In genomic region chr3:9146367-9147071, GRCh38 we compare ENCODE assay signal across 14 cellular contexts.
A peak's percentile ranks its signal among the peaks of the same experiment; 100 is the strongest.
DNase-seq lines count a peak whose midpoint lies in the region; ATAC-seq and TF ChIP-seq lines count a peak whose summit lies in the region.
"Had no signal": no experiment of that assay in that cellular context is flagged by ENCODE, and none has a peak within 500 bp of the region (broad histone marks: within the 10 kb centered on the region; RNA-seq: fewer than 3 reads in every experiment).

No MANE protein-coding gene starts in this region.

- TF ChIP-seq CTCF in transverse colon (IDR thresholded peaks at IDR 0.05) = no peak
- no peak for TF ChIP-seq CTCF in GM10248 (IDR thresholded peaks at IDR 0.05; ENCODE audit: control extremely low read depth, extremely low read depth, low read depth, missing control alignments)

- H3K4me1 ChIP-seq in Karpas-422 (ENCODE audit: low read length) = peaks cover 11% of the 10 kb centered on the region
- H3K4me1 ChIP-seq in transverse colon = no peaks in the 10 kb centered on the region

- peaks cover 7% of the 10 kb centered on the region for H3K4me1 Mint-ChIP-seq in activated naive CD8-positive, alpha-beta T cell treated with anti-CD3 and anti-CD28 coated beads, Interleukin-2, amount 10 ng/mL, durations not matched to agents 7 days and 5 days
- no peaks in the 10 kb centered on the region for H3K4me1 Mint-ChIP-seq in activated naive CD8-positive, alpha-beta T cell treated with anti-CD3 and anti-CD28 coated beads, Interleukin-2, amount 50 U/mL, for 24 hours

- H3K79me2 ChIP-seq in Karpas-422 (ENCODE audit: low read length) = no peaks in the 10 kb centered on the region

- no peak overlapping the region for H2AFZ ChIP-seq in Karpas-422 (ENCODE audit: low read length)

- TF ChIP-seq POLR2A in transverse colon (IDR thresholded peaks at IDR 0.05) = no peak

- no peak overlapping the region for H3K4me2 ChIP-seq in Karpas-422 (ENCODE audit: low read depth, low read length, poor library complexity, severe bottlenecking)

- TF ChIP-seq EP300 in transverse colon (IDR thresholded peaks at IDR 0.05; ENCODE audit: low read depth) = no peak

- no peak for DNase-seq in activated naive CD8-positive, alpha-beta T cell treated with anti-CD3 and anti-CD28 coated beads, Interleukin-2, amount 10 ng/mL, durations not matched to agents 7 days and 5 days
- DNase-seq in activated naive CD8-positive, alpha-beta T cell treated with anti-CD3 and anti-CD28 coated beads, Interleukin-2, amount 50 U/mL, for 24 hours = no peak
- DNase-seq in Karpas-422 (peak; percentile 58), transverse colon (peak; percentile 51), GM10248 (ENCODE audit: extremely low spot score) (no peak), SHP77 (lab: John Stamatoyannopoulos, UW) (no peak), RPMI8226 (no peak)
- DNase-seq: activated CD4-positive, alpha-beta T cell treated with anti-CD3 and anti-CD28 coated beads, Interleukin-2, amount 50 U/mL, for 1 hour; activated effector memory CD4-positive, alpha-beta T cell treated with Interleukin-2 at 50 U/mL for 16 hours; stimulated activated CD4-positive, alpha-beta T cell treated with anti-CD3 and anti-CD28 coated beads, Interleukin-15, amount 100 ng/mL, for 24 hours; upper lobe of left lung had no signal

- H3K27me3 ChIP-seq in Karpas-422 (ENCODE audit: low read length) (0 out of 2 replicates have a peak, but pooled peaks cover 2% of the 10 kb centered on the region), transverse colon (no peaks in the 10 kb centered on the region)
- H3K27me3 ChIP-seq: foreskin keratinocyte, upper lobe of left lung had no signal

- no peak overlapping the region for H3K4me3 Mint-ChIP-seq in activated naive CD8-positive, alpha-beta T cell treated with anti-CD3 and anti-CD28 coated beads, Interleukin-2, amount 10 ng/mL, durations not matched to agents 7 days and 5 days
- no peak overlapping the region for H3K4me3 Mint-ChIP-seq in activated naive CD8-positive, alpha-beta T cell treated with anti-CD3 and anti-CD28 coated beads, Interleukin-2, amount 50 U/mL, for 24 hours
- H3K4me3 Mint-ChIP-seq: mesothelial cell of epicardium had no signal

- in situ Hi-C loops in transverse colon (cut with MboI; ENCODE audit: low pct_ligation_motif_present in 1 of 4, low pct_unique_long_range_greater_than_20kb in 1 of 4, low sequenced_read_pairs in 3 of 4) = no loop called here

- no peaks in the 10 kb centered on the region for H4K20me1 ChIP-seq in Karpas-422 (ENCODE audit: insufficient read depth, low read depth, low read length)

- CTCF ChIA-PET in GM10248 (lab: Yijun Ruan, JAX) = interaction anchor here (1.0 to 1.7 kb wide), 2 partner anchors 42 to 158 kb away, joined by 3 to 4 read pairs; no protein-coding TSS in a partner anchor

- no peak overlapping the region for H3K27ac Mint-ChIP-seq in activated naive CD8-positive, alpha-beta T cell treated with anti-CD3 and anti-CD28 coated beads, Interleukin-2, amount 10 ng/mL, durations not matched to agents 7 days and 5 days
- no peak overlapping the region for H3K27ac Mint-ChIP-seq in activated naive CD8-positive, alpha-beta T cell treated with anti-CD3 and anti-CD28 coated beads, Interleukin-2, amount 50 U/mL, for 24 hours
- H3K27ac Mint-ChIP-seq: mesothelial cell of epicardium had no signal

- H3K9me3 ChIP-seq in Karpas-422 (ENCODE audit: low read length) (no peaks in the 10 kb centered on the region), transverse colon (peaks cover 0 to 7% of the 10 kb centered on the region in 2 donors)

- peaks cover 13% of the 10 kb centered on the region for H3K27me3 Mint-ChIP-seq in activated naive CD8-positive, alpha-beta T cell treated with anti-CD3 and anti-CD28 coated beads, Interleukin-2, amount 10 ng/mL, durations not matched to agents 7 days and 5 days
- H3K27me3 Mint-ChIP-seq in activated naive CD8-positive, alpha-beta T cell treated with anti-CD3 and anti-CD28 coated beads, Interleukin-2, amount 50 U/mL, for 24 hours = no peaks in the 10 kb centered on the region

- H3K36me3 ChIP-seq in Karpas-422 (ENCODE audit: insufficient read depth, low read length) (no peaks in the 10 kb centered on the region), transverse colon (no peaks in the 10 kb centered on the region)
- H3K36me3 ChIP-seq: upper lobe of left lung had no signal

- H3K4me3 ChIP-seq in Karpas-422 (ENCODE audit: low read length) = no peak overlapping the region
- H3K4me3 ChIP-seq in transverse colon = no peak overlapping the region
- H3K4me3 ChIP-seq: upper lobe of left lung had no signal

- POLR2A ChIA-PET in activated naive CD8-positive, alpha-beta T cell treated with anti-CD3 and anti-CD28 coated beads, Interleukin-2, amount 10 ng/mL, durations not matched to agents 7 days and 5 days (lab: Charles Lee) = no interaction called here
- POLR2A ChIA-PET in GM10248 (lab: Yijun Ruan, JAX) = no interaction called here

- H3K9me2 ChIP-seq in Karpas-422 (replicated peaks; ENCODE audit: insufficient read depth, low read length) = no peaks in the 10 kb centered on the region

- intact Hi-C loops in transverse colon (cut with DNase I; ENCODE audit: low total_unique reads) = no loop called here

- WGBS in transverse colon (ENCODE audit: low coverage in 1 of 2), 2 donors = 85% methylated on average over 11 of the region's 11 CpGs; no CpG with 5 or more reads in 1 of the 2 donors

- H3K27ac ChIP-seq in Karpas-422 (ENCODE audit: low read length) (no peak overlapping the region), transverse colon (no peak overlapping the region)
- H3K27ac ChIP-seq: foreskin keratinocyte, upper lobe of left lung had no signal

- peaks cover 13% of the 10 kb centered on the region for H3K36me3 Mint-ChIP-seq in activated naive CD8-positive, alpha-beta T cell treated with anti-CD3 and anti-CD28 coated beads, Interleukin-2, amount 10 ng/mL, durations not matched to agents 7 days and 5 days
- H3K36me3 Mint-ChIP-seq in activated naive CD8-positive, alpha-beta T cell treated with anti-CD3 and anti-CD28 coated beads, Interleukin-2, amount 50 U/mL, for 24 hours (ENCODE audit: low read depth) = peaks cover 12% of the 10 kb centered on the region

- ATAC-seq in activated naive CD8-positive, alpha-beta T cell treated with anti-CD3 and anti-CD28 coated beads, Interleukin-2, amount 10 ng/mL, durations not matched to agents 7 days and 5 days (ENCODE audit: low read depth) = peak; percentile 42
- ATAC-seq in activated naive CD8-positive, alpha-beta T cell treated with anti-CD3 and anti-CD28 coated beads, Interleukin-2, amount 50 U/mL, for 24 hours = no peak
- peak; percentile 73 for ATAC-seq in HG02610 (IDR thresholded peaks at IDR 0.05; ENCODE audit: unreplicated experiment)

- no peak overlapping the region for H3K9ac ChIP-seq in Karpas-422 (ENCODE audit: low read length)

- H3K9me3 Mint-ChIP-seq in activated naive CD8-positive, alpha-beta T cell treated with anti-CD3 and anti-CD28 coated beads, Interleukin-2, amount 10 ng/mL, durations not matched to agents 7 days and 5 days = peaks cover 18% of the 10 kb centered on the region
- H3K9me3 Mint-ChIP-seq in activated naive CD8-positive, alpha-beta T cell treated with anti-CD3 and anti-CD28 coated beads, Interleukin-2, amount 50 U/mL, for 24 hours = peaks cover 19% of the 10 kb centered on the region

Comparison
In these comparisons a context has a peak if more than half of its experiments do, and no peak if none do; other contexts are left out.
1. DNase-seq: peak in Karpas-422 (single experiment) and transverse colon (single experiment); none in activated naive CD8-positive, alpha-beta T cell treated with anti-CD3 and anti-CD28 coated beads, Interleukin-2, amount 10 ng/mL, durations not matched to agents 7 days and 5 days (single experiment), activated naive CD8-positive, alpha-beta T cell treated with anti-CD3 and anti-CD28 coated beads, Interleukin-2, amount 50 U/mL, for 24 hours (single experiment), GM10248 (single experiment), SHP77 (0 of 2) and RPMI8226 (single experiment).